ENCODE assay signal across 8 cellular contexts in genomic region chr3:32414527-32415202, GRCh38. TPM values are rescaled to one million over a fixed set of nuclear protein-coding genes. Genes with fewer than 3 reads are reported as not detected.
DNase-seq lines count a peak whose midpoint lies in the region; ATAC-seq and TF ChIP-seq lines count a peak whose summit lies in the region.

No MANE protein-coding gene starts in this region.

- POLR2A ChIA-PET in MCF 10A (lab: Yijun Ruan, JAX) = interaction anchor here (0.6 to 1.5 kb wide), 2 partner anchors 23 to 124 kb away, joined by 3 to 4 read pairs; partner anchors contain the start of gene CMTM7

- CTCF ChIA-PET in MCF 10A (lab: Yijun Ruan, JAX) = interaction anchor here (0.5 to 1.5 kb wide), 4 partner anchors 15 to 180 kb away, joined by 3 to 4 read pairs (median 3); no protein-coding TSS in a partner anchor

- no peaks in the 10 kb centered on the region for H3K9me3 Mint-ChIP-seq in MCF 10A (ENCODE audit: unreplicated experiment)

- BruUV-seq in MCF 10A (replicated peaks; lab: Mats Ljungman, UMichigan) = no TSS peak

- no peaks in the 10 kb centered on the region for H3K27me3 Mint-ChIP-seq in MCF 10A (ENCODE audit: insufficient read depth, unreplicated experiment)

- peaks cover 10% of the 10 kb centered on the region for H3K4me1 Mint-ChIP-seq in MCF 10A (ENCODE audit: insufficient read depth, unreplicated experiment)

- TF ChIP-seq POLR2A in breast epithelium (IDR thresholded peaks at IDR 0.05) (no peak), thyroid gland (IDR thresholded peaks at IDR 0.05) (no peak)

- peak overlapping the region; percentile 71 to 78 for H3K27ac ChIP-seq in breast epithelium
- peak overlapping the region; percentile 15 for H3K27ac ChIP-seq in foreskin keratinocyte
- H3K27ac ChIP-seq in thyroid gland = peak overlapping the region in 2 of 3 donors; percentile 42 to 70

- WGBS in thyroid gland, 2 donors = 71 to 72% methylated on average over 6 of the region's 6 CpGs

- TF ChIP-seq CTCF in breast epithelium (IDR thresholded peaks at IDR 0.05) (no peak), MCF 10A (IDR thresholded peaks at IDR 0.05; ENCODE audit: unreplicated experiment) (no peak), foreskin keratinocyte (conservative IDR thresholded peaks at IDR 0.05) (no peak), thyroid gland (IDR thresholded peaks at IDR 0.05) (no peak)

- no peak overlapping the region for H3K27ac Mint-ChIP-seq in MCF 10A (ENCODE audit: low read depth, unreplicated experiment)

- no peaks in the 10 kb centered on the region for H3K9me3 ChIP-seq in breast epithelium
- H3K9me3 ChIP-seq in thyroid gland = no peaks in the 10 kb centered on the region

- H3K36me3 ChIP-seq in breast epithelium (no peaks in the 10 kb centered on the region), thyroid gland (no peaks in the 10 kb centered on the region)

- intact Hi-C loops in breast epithelium (cut with DNase I; ENCODE audit: low total_unique reads) = no loop called here
- intact Hi-C loops in MCF 10A (cut with micrococcal nuclease) = no loop called here
- intact Hi-C loops in thyroid gland (cut with DNase I) = no loop called here

- H3K4me1 ChIP-seq in breast epithelium (peaks cover 0 to 13% of the 10 kb centered on the region in 2 donors), foreskin keratinocyte (peaks cover 42% of the 10 kb centered on the region), thyroid gland (peaks cover 23 to 39% of the 10 kb centered on the region in 2 donors)

- ATAC-seq in SK-N-SH treated with all-trans-retinoic acid at 6 μM for 48 hours = peak; percentile 40; the same call in 2 of the 3 replicates
- ATAC-seq in foreskin keratinocyte = peak; percentile 74
- ATAC-seq in HG02981 (IDR thresholded peaks at IDR 0.05; ENCODE audit: unreplicated experiment) = no peak

- H3K4me3 ChIP-seq in breast epithelium (no peak overlapping the region), thyroid gland (replicated peaks in 1 of 3) (no peak overlapping the region)

- H3K4me3 Mint-ChIP-seq in MCF 10A (ENCODE audit: unreplicated experiment) = no peak overlapping the region

- H3K27me3 ChIP-seq in breast epithelium (no peaks in the 10 kb centered on the region), foreskin keratinocyte (no peaks in the 10 kb centered on the region), thyroid gland (no peaks in the 10 kb centered on the region)

- no peak for DNase-seq in breast epithelium (ENCODE audit: low spot score in 2 of 2)
- DNase-seq in MCF 10A (ENCODE audit: unreplicated experiment) = no peak
- peak; percentile 81 to 90 for DNase-seq in foreskin keratinocyte
- peak in 1 of 2 donors; percentile 27 for DNase-seq in thyroid gland
- no peak for DNase-seq in NCI-H2196 treated with DMSO at 0.1 percent for 48 hours (lab: John Stamatoyannopoulos, UW; ENCODE audit: unreplicated experiment)
- DNase-seq in NCI-H774 (lab: John Stamatoyannopoulos, UW) = no peak

- H3K36me3 Mint-ChIP-seq in MCF 10A (ENCODE audit: insufficient read depth, unreplicated experiment) = no peaks in the 10 kb centered on the region

TF ChIP-seq in SK-N-SH treated with all-trans-retinoic acid at 6 μM for 48 hours, 23 proteins besides CTCF, POLR2A, EP300 and RAD21:
- TF ChIP-seq ZC3H10 (CRISPR knock-in tag; IDR thresholded peaks at IDR 0.05) (no peak), GLIS3 (CRISPR knock-in tag; IDR thresholded peaks at IDR 0.05) (no peak), CSRNP3 (CRISPR knock-in tag; IDR thresholded peaks at IDR 0.05) (no peak), TOX (CRISPR knock-in tag; IDR thresholded peaks at IDR 0.05; ENCODE audit: borderline replicate concordance) (no peak), ZNF8 (CRISPR knock-in tag; IDR thresholded peaks at IDR 0.05) (no peak), ZNF70 (CRISPR knock-in tag; IDR thresholded peaks at IDR 0.05) (no peak), ARNTL (CRISPR knock-in tag; IDR thresholded peaks at IDR 0.05; ENCODE audit: borderline replicate concordance, low read depth) (no peak), ZFP30 (CRISPR knock-in tag; IDR thresholded peaks at IDR 0.05) (no peak), CREB5 (CRISPR knock-in tag; IDR thresholded peaks at IDR 0.05; ENCODE audit: low read depth) (no peak), TSHZ2 (CRISPR knock-in tag; IDR thresholded peaks at IDR 0.05) (no peak), POU6F1 (CRISPR knock-in tag; IDR thresholded peaks at IDR 0.05; ENCODE audit: borderline replicate concordance, low read depth) (no peak)

RNA-seq across cellular contexts. Expression of gene CMTM7, which starts 23.0 kb away (rescaled TPM):
- total RNA-seq in breast epithelium (100 to 1,000 TPM in 1 of 3 donors, 10 to 100 TPM in 2; 16.8 to 111 (median 58.0) TPM), MCF 10A (2022) (9.7 and 14.3 TPM in 2 replicates), foreskin keratinocyte (27.5 and 33.2 TPM in 2 replicates), thyroid gland (10 to 100 TPM; 14.8 to 24.7 (median 22.0) TPM)
- 51.2 and 67.7 TPM in 2 replicates for polyA plus RNA-seq in foreskin keratinocyte

Comparison
In these comparisons a context has a peak if more than half of its experiments do, and no peak if none do; other contexts are left out.
1. DNase-seq: peak in foreskin keratinocyte (2 of 2); none in breast epithelium (0 of 2), MCF 10A (single experiment), NCI-H2196 treated with DMSO at 0.1 percent for 48 hours (single experiment) and NCI-H774 (single experiment).
2. H3K27ac ChIP-seq: peak in every context shown above with its lines; median percentile 74 in breast epithelium; 56 in thyroid gland; 15 in foreskin keratinocyte.